ENCODE assay signal across 24 cellular contexts in the genomic region with DNA sequence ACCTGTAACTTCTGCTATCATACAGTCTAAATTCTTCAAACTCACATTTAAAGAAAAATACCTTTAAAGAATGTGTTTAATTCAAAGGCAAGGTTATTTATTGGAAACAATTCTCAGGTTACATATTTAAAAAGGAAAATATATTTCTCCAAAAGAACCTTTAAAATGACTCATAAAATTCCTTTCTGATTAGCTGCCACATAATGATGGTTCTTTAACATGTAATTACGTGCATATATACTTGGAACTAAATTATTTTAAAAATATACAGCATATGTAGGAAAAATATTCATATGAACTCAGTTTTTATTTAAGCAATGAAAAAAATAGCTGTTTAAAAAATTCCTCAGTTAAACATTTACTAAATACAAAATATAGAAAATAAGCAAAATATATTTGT.
DNase-seq lines count a peak whose midpoint lies in the region; ATAC-seq, FAIRE-seq and TF ChIP-seq lines count a peak whose summit lies in the region.
"Had no signal": no experiment of that assay in that cellular context is flagged by ENCODE, and none has a peak within 500 bp of the region (broad histone marks: within the 10 kb centered on the region; RNA-seq: fewer than 3 reads in every experiment).

No MANE protein-coding gene starts in this region.

- H3F3A ChIP-seq in PC-3 (ENCODE audit: low read length, unreplicated experiment) = peaks cover 8% of the 10 kb centered on the region

- ATAC-seq in PC-3 = peak; percentile 8; the same call in 1 of the 2 replicates
- ATAC-seq: gastrocnemius medialis; HCT116; HepG2; naive thymus-derived CD8-positive, alpha-beta T cell had no signal

- H3K4me3 Mint-ChIP-seq in activated T-cell treated with anti-CD3 and anti-CD28 coated beads, Interleukin-2, amount 50 U/mL, for 24 hours = no peak overlapping the region
- H3K4me3 Mint-ChIP-seq in HFFc6 = no peak overlapping the region
- H3K4me3 Mint-ChIP-seq: activated naive CD4-positive, alpha-beta T cell treated with anti-CD3 and anti-CD28 coated beads, Interleukin-2, amount 50 U/mL, for 24 hours; activated T-helper 1 cell treated with anti-CD3 and anti-CD28 coated beads, Interleukin-12 subunit alpha, Interleukin-12 subunit beta, Interleukin-2, Interleukin-4 antibody, amounts not matched to agents 30 ng/mL and 10 ng/mL and 1 ng/mL, durations not matched to agents 14 hours and 24 hours and 36 hours; naive thymus-derived CD8-positive, alpha-beta T cell had no signal

- H3K9me3 Mint-ChIP-seq in activated T-cell treated with anti-CD3 and anti-CD28 coated beads, Interleukin-2, amount 50 U/mL, for 24 hours = no peaks in the 10 kb centered on the region
- no peaks in the 10 kb centered on the region for H3K9me3 Mint-ChIP-seq in HFFc6
- H3K9me3 Mint-ChIP-seq: activated naive CD4-positive, alpha-beta T cell treated with anti-CD3 and anti-CD28 coated beads, Interleukin-2, amount 50 U/mL, for 24 hours; activated T-helper 1 cell treated with anti-CD3 and anti-CD28 coated beads, Interleukin-12 subunit alpha, Interleukin-12 subunit beta, Interleukin-2, Interleukin-4 antibody, amounts not matched to agents 30 ng/mL and 10 ng/mL and 1 ng/mL, durations not matched to agents 14 hours and 24 hours and 36 hours; naive thymus-derived CD8-positive, alpha-beta T cell had no signal

- H3K27ac ChIP-seq in PC-3 (ENCODE audit: low read length) (peak overlapping the region; percentile 8; the same call in 1 of the 2 replicates), endothelial cell of umbilical vein (ENCODE audit: insufficient read depth, low read depth, low read length) (peak overlapping the region; percentile 43), osteoblast (ENCODE audit: low read depth, low read length) (peak overlapping the region; percentile 33)
- H3K27ac ChIP-seq: colonic mucosa, gastrocnemius medialis, parathyroid adenoma, sigmoid colon had no signal

- H3K9ac ChIP-seq in PC-3 (ENCODE audit: low read length) (no peak overlapping the region), endothelial cell of umbilical vein (replicated peaks; ENCODE audit: extremely low read depth, insufficient read depth, low read length) (no peak overlapping the region)
- H3K9ac ChIP-seq: parathyroid adenoma had no signal

- TF ChIP-seq CTCF in PC-3 (conservative IDR thresholded peaks at IDR 0.05; ENCODE audit: low read depth, low read length) (no peak), endothelial cell of umbilical vein (IDR thresholded peaks at IDR 0.05; ENCODE audit: extremely low read depth in 1 of 2, insufficient read depth in 1 of 2, low read depth in 1 of 2, low read length in 2 of 2) (no peak), osteoblast (IDR thresholded peaks at IDR 0.05; ENCODE audit: extremely low read depth, low read depth, low read length) (no peak), HFFc6 (IDR thresholded peaks at IDR 0.05) (no peak)

- peaks cover 10% of the 10 kb centered on the region for H3K4me1 Mint-ChIP-seq in activated T-cell treated with anti-CD3 and anti-CD28 coated beads, Interleukin-2, amount 50 U/mL, for 24 hours (ENCODE audit: low read depth)
- H3K4me1 Mint-ChIP-seq in HFFc6 (ENCODE audit: low read depth) = peaks cover 35% of the 10 kb centered on the region

- H3K9me2 ChIP-seq in PC-3 (replicated peaks; ENCODE audit: low read length) = no peaks in the 10 kb centered on the region

- POLR2A ChIA-PET in PC-3 (lab: Charles Lee; ENCODE audit: unreplicated experiment) (no interaction called here), endothelial cell of umbilical vein (lab: Charles Lee) (interaction anchor here (0.6 kb wide), 1 partner anchor 8 kb away, joined by 3 read pairs; no protein-coding TSS in a partner anchor)

- H3K27ac Mint-ChIP-seq in activated T-cell treated with anti-CD3 and anti-CD28 coated beads, Interleukin-2, amount 50 U/mL, for 24 hours = no peak overlapping the region
- H3K27ac Mint-ChIP-seq in HFFc6 = no peak overlapping the region
- H3K27ac Mint-ChIP-seq: activated naive CD4-positive, alpha-beta T cell treated with anti-CD3 and anti-CD28 coated beads, Interleukin-2, amount 50 U/mL, for 24 hours; activated T-helper 1 cell treated with anti-CD3 and anti-CD28 coated beads, Interleukin-12 subunit alpha, Interleukin-12 subunit beta, Interleukin-2, Interleukin-4 antibody, amounts not matched to agents 30 ng/mL and 10 ng/mL and 1 ng/mL, durations not matched to agents 14 hours and 24 hours and 36 hours had no signal

- H3K36me3 ChIP-seq in PC-3 (ENCODE audit: low read depth, low read length) = peaks cover 8% of the 10 kb centered on the region; the same call in 1 of the 2 replicates
- no peaks in the 10 kb centered on the region for H3K36me3 ChIP-seq in endothelial cell of umbilical vein (ENCODE audit: control insufficient read depth in 2 of 2, extremely low read depth in 1 of 2, insufficient read depth in 2 of 2, low read length in 2 of 2)
- H3K36me3 ChIP-seq in osteoblast (ENCODE audit: insufficient read depth, low read length) = no peaks in the 10 kb centered on the region
- H3K36me3 ChIP-seq: colonic mucosa had no signal

- H2AFZ ChIP-seq in PC-3 (ENCODE audit: low read length) (no peak overlapping the region), endothelial cell of umbilical vein (ENCODE audit: low read depth, low read length) (no peak overlapping the region), osteoblast (ENCODE audit: low read length) (no peak overlapping the region)
- H2AFZ ChIP-seq: parathyroid adenoma had no signal

- H3K4me3 ChIP-seq in PC-3 (ENCODE audit: low read length) = no peak overlapping the region
- H3K4me3 ChIP-seq in endothelial cell of umbilical vein (replicated peaks in 1 of 3; ENCODE audit: insufficient read depth in 1 of 3, low read depth in 1 of 3, low read length in 3 of 3) = peak overlapping the region in 1 of 3 experiments; percentile 41
- H3K4me3 ChIP-seq in osteoblast (ENCODE audit: insufficient read depth, low read length) = no peak overlapping the region
- H3K4me3 ChIP-seq: colonic mucosa, gastrocnemius medialis, sigmoid colon had no signal

- H3K4me2 ChIP-seq in PC-3 (ENCODE audit: low read length) (peak overlapping the region; percentile 66; the same call in 1 of the 2 replicates), endothelial cell of umbilical vein (ENCODE audit: insufficient read depth, low read length) (peak overlapping the region; percentile 66), osteoblast (ENCODE audit: insufficient read depth, low read length) (peak overlapping the region; percentile 28)

- intact Hi-C loops in PC-3 (cut with micrococcal nuclease) = no loop called here
- intact Hi-C loops in endothelial cell of umbilical vein (cut with micrococcal nuclease) = loop anchor here (2.0 kb wide), 1 partner anchor 17 kb away; no protein-coding TSS in a partner anchor

- CTCF ChIA-PET in PC-3 (lab: Charles Lee) = no interaction called here
- CTCF ChIA-PET in endothelial cell of umbilical vein (lab: Charles Lee) = interaction anchor here (0.9 to 2.9 kb wide), 4 partner anchors 14 to 41 kb away, joined by 3 to 7 read pairs (median 5); no protein-coding TSS in a partner anchor

- H3K36me3 Mint-ChIP-seq in activated T-cell treated with anti-CD3 and anti-CD28 coated beads, Interleukin-2, amount 50 U/mL, for 24 hours (ENCODE audit: low read depth) = peaks cover 74% of the 10 kb centered on the region
- H3K36me3 Mint-ChIP-seq in HFFc6 (ENCODE audit: low read depth) = peaks cover 17% of the 10 kb centered on the region

- BruUV-seq in PC-3 (replicated peaks; lab: Mats Ljungman, UMichigan) (no TSS peak), endothelial cell of umbilical vein (replicated peaks; lab: Mats Ljungman, UMichigan) (no TSS peak)

- no peaks in the 10 kb centered on the region for H3K9me3 ChIP-seq in PC-3 (ENCODE audit: low read length)
- no peaks in the 10 kb centered on the region for H3K9me3 ChIP-seq in endothelial cell of umbilical vein (replicated peaks; ENCODE audit: control insufficient read depth, insufficient read depth, low read length)
- H3K9me3 ChIP-seq in osteoblast (ENCODE audit: low read depth, low read length) = no peaks in the 10 kb centered on the region
- H3K9me3 ChIP-seq: colonic mucosa, gastrocnemius medialis, sigmoid colon had no signal

- peak; percentile 8 for FAIRE-seq in endothelial cell of umbilical vein (lab: Jason Lieb, UNC)
- FAIRE-seq: HepG2 had no signal

- no peaks in the 10 kb centered on the region for H3K9me1 ChIP-seq in endothelial cell of umbilical vein (replicated peaks; ENCODE audit: control insufficient read depth, extremely low read depth, insufficient read depth, low read length)

- DNase-seq in EL (peak; percentile 31), PC-3 (peak; percentile 53), endothelial cell of umbilical vein (ENCODE audit: low read depth, low spot score) (peak; percentile 22), osteoblast (ENCODE audit: insufficient read length, low spot score, missing footprints) (no peak), T-helper 9 cell (no peak), HFFc6 (no peak)
- DNase-seq in activated T-cell treated with anti-CD3 and anti-CD28 coated beads, Interleukin-2, amount 50 U/mL, for 24 hours = no peak
- no peak for DNase-seq in NK-92 treated with Interleukin-12 subunit alpha and Interleukin-12 subunit beta, amount 100 ng/mL, for 24 hours (lab: John Stamatoyannopoulos, UW)
- DNase-seq: colonic mucosa; DMS79; gastrocnemius medialis; naive thymus-derived CD8-positive, alpha-beta T cell; NCI-H1417; NCI-H2107; NCI-H524; sigmoid colon; stimulated activated CD4-positive, alpha-beta T cell treated with anti-CD3 and anti-CD28 coated beads, Interleukin-2, amount 100 ng/mL, for 24 hours; stimulated activated naive CD4-positive, alpha-beta T cell; SW 1271 had no signal

- H3K27me3 Mint-ChIP-seq in activated T-cell treated with anti-CD3 and anti-CD28 coated beads, Interleukin-2, amount 50 U/mL, for 24 hours = no peaks in the 10 kb centered on the region
- H3K27me3 Mint-ChIP-seq in HFFc6 (ENCODE audit: insufficient read depth) = no peaks in the 10 kb centered on the region
- H3K27me3 Mint-ChIP-seq: activated naive CD4-positive, alpha-beta T cell treated with anti-CD3 and anti-CD28 coated beads, Interleukin-2, amount 50 U/mL, for 24 hours; naive thymus-derived CD8-positive, alpha-beta T cell had no signal

- dilution Hi-C loops in endothelial cell of umbilical vein (cut with MboI; ENCODE audit: extremely low pct_ligation_motif_present, low sequenced_read_pairs) = no loop called here

- H3K27me3 ChIP-seq in PC-3 (ENCODE audit: low read length) (no peaks in the 10 kb centered on the region), endothelial cell of umbilical vein (ENCODE audit: control insufficient read depth in 2 of 2, insufficient read depth in 2 of 2, low read length in 2 of 2) (no peaks in the 10 kb centered on the region), osteoblast (ENCODE audit: insufficient read depth, low read length) (no peaks in the 10 kb centered on the region)
- H3K27me3 ChIP-seq: colonic mucosa, gastrocnemius medialis, sigmoid colon had no signal

- no peak for TF ChIP-seq POLR2A in endothelial cell of umbilical vein (IDR thresholded peaks at IDR 0.05; ENCODE audit: low read depth, low read length)

- H4K20me1 ChIP-seq in PC-3 (ENCODE audit: low read length) (no peaks in the 10 kb centered on the region), endothelial cell of umbilical vein (replicated peaks; ENCODE audit: control insufficient read depth, extremely low read depth, insufficient read depth, low read length) (no peaks in the 10 kb centered on the region), osteoblast (ENCODE audit: insufficient read depth, low read length) (no peaks in the 10 kb centered on the region)

- H3K4me1 ChIP-seq in PC-3 (ENCODE audit: insufficient read depth, low read length) (peaks cover 28% of the 10 kb centered on the region), endothelial cell of umbilical vein (ENCODE audit: control insufficient read depth, extremely low read depth, insufficient read depth, low read length) (peaks cover 19% of the 10 kb centered on the region), osteoblast (ENCODE audit: insufficient read depth, low read length) (peaks cover 11% of the 10 kb centered on the region)
- H3K4me1 ChIP-seq: colonic mucosa, gastrocnemius medialis, parathyroid adenoma, sigmoid colon had no signal

- H3K79me2 ChIP-seq in PC-3 (ENCODE audit: low read length) (no peaks in the 10 kb centered on the region), endothelial cell of umbilical vein (ENCODE audit: control insufficient read depth, insufficient read depth, low read length) (peaks cover 3% of the 10 kb centered on the region), osteoblast (ENCODE audit: insufficient read depth, low read length) (no peaks in the 10 kb centered on the region)
- H3K79me2 ChIP-seq: parathyroid adenoma had no signal

Comparison
In these comparisons a context has a peak if more than half of its experiments do, and no peak if none do; other contexts are left out.
1. DNase-seq: peak in EL (single experiment), PC-3 (single experiment) and endothelial cell of umbilical vein (single experiment); none in osteoblast (single experiment), T-helper 9 cell (single experiment), activated T-cell treated with anti-CD3 and anti-CD28 coated beads, Interleukin-2, amount 50 U/mL, for 24 hours (single experiment), HFFc6 (single experiment) and NK-92 treated with Interleukin-12 subunit alpha and Interleukin-12 subunit beta, amount 100 ng/mL, for 24 hours (single experiment).
2. Peak in every context shown above with its lines, with median percentiles within 50 percentile points of each other: H3K27ac ChIP-seq and H3K4me2 ChIP-seq.